In the genomic region with DNA sequence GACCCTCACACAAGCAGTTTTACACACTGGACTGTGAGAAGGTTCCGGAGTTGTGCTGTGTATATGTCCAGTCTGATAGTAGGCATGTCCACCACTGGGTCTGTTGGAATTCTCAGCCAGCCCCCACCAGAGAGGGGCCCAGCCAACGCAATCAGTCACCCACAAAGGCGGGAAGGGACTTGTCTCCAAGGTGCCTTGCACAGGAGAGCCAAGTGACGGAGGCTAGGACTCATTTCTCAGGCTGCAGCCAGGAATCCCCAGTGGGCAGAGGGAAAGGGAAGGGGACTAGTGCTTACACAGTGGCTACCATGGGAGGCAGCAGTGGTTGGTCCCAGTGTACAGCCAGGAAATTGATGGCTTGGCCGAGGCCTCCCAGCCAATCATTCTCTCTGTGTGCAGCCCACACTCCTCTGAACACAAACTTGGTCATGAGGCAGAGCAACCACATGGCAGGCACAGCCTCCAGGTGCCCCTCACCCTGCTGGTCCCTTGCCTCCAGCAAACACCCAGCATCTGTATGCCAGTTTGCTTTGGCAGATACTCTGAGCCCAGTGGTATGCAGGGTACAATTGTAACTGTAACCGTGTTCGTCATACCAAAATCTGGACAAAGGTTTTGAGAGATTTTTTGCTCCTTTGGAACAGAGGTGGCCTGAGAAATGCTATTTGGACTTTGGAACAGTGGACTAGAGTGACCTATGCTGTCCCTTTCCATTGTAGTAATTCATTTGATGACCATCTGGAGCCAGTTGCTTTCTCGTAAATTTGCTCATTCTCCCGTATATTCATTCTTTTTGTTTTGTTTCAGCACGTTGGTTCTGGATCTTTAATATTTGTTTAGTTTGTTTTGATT, we compare ENCODE assay signal across 8 cellular contexts.
DNase-seq lines count a peak whose midpoint lies in the region; ATAC-seq and TF ChIP-seq lines count a peak whose summit lies in the region.

No MANE protein-coding gene starts in this region.

- no peak for TF ChIP-seq CTCF in omental fat pad (IDR thresholded peaks at IDR 0.05)

- no peaks in the 10 kb centered on the region for H3K9me3 ChIP-seq in CD4-positive, CD25-positive, alpha-beta regulatory T cell (ENCODE audit: control insufficient read depth in 2 of 2, low read length in 2 of 2)
- H3K9me3 ChIP-seq in effector memory CD4-positive, alpha-beta T cell (ENCODE audit: control insufficient read depth, low read length): no peaks in the 10 kb centered on the region
- no peaks in the 10 kb centered on the region for H3K9me3 ChIP-seq in neuronal stem cell (replicated peaks in 1 of 2; ENCODE audit: control insufficient read depth in 2 of 2, insufficient read depth in 1 of 2, low read depth in 1 of 2, low read length in 2 of 2)

- no peak overlapping the region for H2BK120ac ChIP-seq in neuronal stem cell (ENCODE audit: low read depth, low read length)

- peak overlapping the region; percentile 57 for H3K4me3 ChIP-seq in CD4-positive, CD25-positive, alpha-beta regulatory T cell (ENCODE audit: low read depth, low read length)
- no peak overlapping the region for H3K4me3 ChIP-seq in effector memory CD4-positive, alpha-beta T cell (ENCODE audit: insufficient read depth, low read depth, low read length, poor library complexity, severe bottlenecking)
- no peak overlapping the region for H3K4me3 ChIP-seq in neuronal stem cell (ENCODE audit: low read length in 2 of 2)

- no peak overlapping the region for H3K4me2 ChIP-seq in neuronal stem cell (ENCODE audit: insufficient read depth, low read length, poor library complexity, severe bottlenecking)

- H2BK15ac ChIP-seq in neuronal stem cell (ENCODE audit: low read length): no peak overlapping the region

- H3K4me1 ChIP-seq in CD4-positive, CD25-positive, alpha-beta regulatory T cell (ENCODE audit: control insufficient read depth, insufficient read depth, low read length, poor library complexity, severe bottlenecking): peaks cover 79% of the 10 kb centered on the region
- H3K4me1 ChIP-seq in effector memory CD4-positive, alpha-beta T cell (ENCODE audit: control insufficient read depth, insufficient read depth, low read length, poor library complexity, severe bottlenecking): peaks cover 66% of the 10 kb centered on the region
- H3K4me1 ChIP-seq in neuronal stem cell (ENCODE audit: control insufficient read depth in 2 of 2, insufficient read depth in 1 of 2, low read depth in 1 of 2, low read length in 2 of 2): peaks cover 10 to 27% of the 10 kb centered on the region in 2 donors

- no peak for DNase-seq in CD4-positive, CD25-positive, alpha-beta regulatory T cell
- peak; percentile 27 for DNase-seq in NCI-H1092 (lab: John Stamatoyannopoulos, UW)
- no peak for DNase-seq in effector memory CD4-positive, alpha-beta T cell
- peak; percentile 42 for DNase-seq in occipital lobe (lab: John Stamatoyannopoulos, UW)
- DNase-seq in neuronal stem cell (ENCODE audit: low spot score): no peak
- no peak for DNase-seq in omental fat pad (ENCODE audit: low spot score)

- H3K27me3 ChIP-seq in CD4-positive, CD25-positive, alpha-beta regulatory T cell (ENCODE audit: control insufficient read depth, insufficient read depth, low read length): no peaks in the 10 kb centered on the region
- no peaks in the 10 kb centered on the region for H3K27me3 ChIP-seq in effector memory CD4-positive, alpha-beta T cell (replicated peaks; ENCODE audit: control insufficient read depth, insufficient read depth, low read length, poor library complexity, severe bottlenecking)
- H3K27me3 ChIP-seq in neuronal stem cell (ENCODE audit: control insufficient read depth in 3 of 3, insufficient read depth in 3 of 3, low read depth in 1 of 3, low read length in 3 of 3): no peaks in the 10 kb centered on the region

- no peaks in the 10 kb centered on the region for H3K9me3 Mint-ChIP-seq in CD4-positive, CD25-positive, alpha-beta regulatory T cell

- H2AK5ac ChIP-seq in neuronal stem cell (ENCODE audit: low read depth, low read length): no peak overlapping the region

- no peak overlapping the region for H2AFZ ChIP-seq in neuronal stem cell (ENCODE audit: low read length)

- H3K18ac ChIP-seq in neuronal stem cell (ENCODE audit: low read length): no peak overlapping the region

- ATAC-seq in CD4-positive, CD25-positive, alpha-beta regulatory T cell (ENCODE audit: low read depth in 2 of 2): no peak
- ATAC-seq in GM21381 (IDR thresholded peaks at IDR 0.05; ENCODE audit: unreplicated experiment) (no peak), HG03378 (IDR thresholded peaks at IDR 0.05; ENCODE audit: unreplicated experiment) (no peak), omental fat pad (ENCODE audit: low FRiP score) (no peak)

- peaks cover 13% of the 10 kb centered on the region for H3K79me1 ChIP-seq in neuronal stem cell (ENCODE audit: low read depth, low read length)

- H3K27ac ChIP-seq in CD4-positive, CD25-positive, alpha-beta regulatory T cell (ENCODE audit: insufficient read depth, low read length, poor library complexity, severe bottlenecking): no peak overlapping the region
- peak overlapping the region; percentile 80 for H3K27ac ChIP-seq in effector memory CD4-positive, alpha-beta T cell (ENCODE audit: insufficient read depth, low read length, poor library complexity, severe bottlenecking)
- no peak overlapping the region for H3K27ac ChIP-seq in neuronal stem cell (replicated peaks; ENCODE audit: low read length)

- peak overlapping the region; percentile 81 to 84 (median 82) for H3K4me3 Mint-ChIP-seq in CD4-positive, CD25-positive, alpha-beta regulatory T cell

- H2BK12ac ChIP-seq in neuronal stem cell (ENCODE audit: low read length): no peak overlapping the region

- peaks cover 13% of the 10 kb centered on the region for H3K36me3 Mint-ChIP-seq in CD4-positive, CD25-positive, alpha-beta regulatory T cell

- H3K27me3 Mint-ChIP-seq in CD4-positive, CD25-positive, alpha-beta regulatory T cell: no peaks in the 10 kb centered on the region

- no peak overlapping the region for H4K91ac ChIP-seq in neuronal stem cell (ENCODE audit: low read depth, low read length, poor library complexity)

- H3K9ac ChIP-seq in neuronal stem cell (ENCODE audit: low read depth, low read length, poor library complexity): no peak overlapping the region

- H3K4me1 Mint-ChIP-seq in CD4-positive, CD25-positive, alpha-beta regulatory T cell: peaks cover 22 to 93% (median 59%) of the 10 kb centered on the region in 4 donors

- no CpG with 5 or more reads among the region's 10 CpGs for WGBS in neuronal stem cell (ENCODE audit: extremely low coverage in 2 of 2, insufficient read length in 2 of 2, insufficient replicate concordance in 1 of 2), 2 donors

- H3K4ac ChIP-seq in neuronal stem cell (ENCODE audit: low read length): no peak overlapping the region

- no peaks in the 10 kb centered on the region for H3K36me3 ChIP-seq in CD4-positive, CD25-positive, alpha-beta regulatory T cell (ENCODE audit: control insufficient read depth, insufficient read depth, low read length)
- H3K36me3 ChIP-seq in effector memory CD4-positive, alpha-beta T cell (ENCODE audit: control insufficient read depth, insufficient read depth, low read length): no peaks in the 10 kb centered on the region
- H3K36me3 ChIP-seq in neuronal stem cell (replicated peaks in 1 of 2; ENCODE audit: control insufficient read depth in 2 of 2, insufficient read depth in 2 of 2, low read length in 2 of 2): peaks cover 4 to 68% of the 10 kb centered on the region in 2 donors

- no peak overlapping the region for H4K8ac ChIP-seq in neuronal stem cell (ENCODE audit: low read depth, low read length)

- H3K14ac ChIP-seq in neuronal stem cell (ENCODE audit: low read length): no peak overlapping the region

- peak overlapping the region; percentile 31 to 93 (median 85) for H3K27ac Mint-ChIP-seq in CD4-positive, CD25-positive, alpha-beta regulatory T cell

- H2BK5ac ChIP-seq in neuronal stem cell (ENCODE audit: low read length): no peak overlapping the region

- no peak overlapping the region for H3K23ac ChIP-seq in neuronal stem cell (ENCODE audit: low read depth, low read length, poor library complexity)

Comparison
In these comparisons a context has a peak if more than half of its experiments do, and no peak if none do; other contexts are left out.
1. DNase-seq: peak in NCI-H1092 (single experiment) and occipital lobe (single experiment); none in CD4-positive, CD25-positive, alpha-beta regulatory T cell (0 of 3), effector memory CD4-positive, alpha-beta T cell (0 of 3), neuronal stem cell (single experiment) and omental fat pad (single experiment).